Comparison of ENCODE assay signal across 14 cellular contexts in genomic region chr5:83653669-83654068, GRCh38.
DNase-seq lines count a peak whose midpoint lies in the region; ATAC-seq and TF ChIP-seq lines count a peak whose summit lies in the region.
"Had no signal": no experiment of that assay in that cellular context is flagged by ENCODE, and none has a peak within 500 bp of the region (broad histone marks: within the 10 kb centered on the region; RNA-seq: fewer than 3 reads in every experiment).

No MANE protein-coding gene starts in this region.

- no peaks in the 10 kb centered on the region for H3K27me3 ChIP-seq in ovary
- H3K27me3 ChIP-seq: thyroid gland had no signal

- no peak for TF ChIP-seq EP300 in ovary (IDR thresholded peaks at IDR 0.05)

- intact Hi-C loops in ovary (cut with DNase I) (no loop called here), posterior vena cava (cut with DNase I) (no loop called here)

- H3K27ac ChIP-seq in ovary: no peak overlapping the region
- H3K27ac ChIP-seq: 22Rv1, thyroid gland had no signal

- H3K36me3 ChIP-seq in ovary: no peaks in the 10 kb centered on the region
- H3K36me3 ChIP-seq: thyroid gland had no signal

- WGBS in ovary, 3 donors: 0 to 10% (median 2%) methylated on average over 2 of the region's 2 CpGs

- ATAC-seq in GM21723 (IDR thresholded peaks at IDR 0.05; ENCODE audit: unreplicated experiment) (peak; percentile 76), HG03342 (IDR thresholded peaks at IDR 0.05; ENCODE audit: unreplicated experiment) (peak; percentile 85)
- ATAC-seq: left cardiac atrium; naive thymus-derived CD4-positive, alpha-beta T cell had no signal

- no peak overlapping the region for H3K4me3 ChIP-seq in ovary
- H3K4me3 ChIP-seq: thyroid gland had no signal

- DNase-seq in DMS 273 (lab: John Stamatoyannopoulos, UW; ENCODE audit: unreplicated experiment) (peak; percentile 4), DMS 273 treated with DMSO at 0.1 percent for 48 hours (lab: John Stamatoyannopoulos, UW) (no peak), ovary (peak in 4 of 5 donors; percentile 14 to 31 (median 18)), RKO (ENCODE audit: low spot score) (no peak), DMS79 treated with DMSO at 0.1 percent for 48 hours (lab: John Stamatoyannopoulos, UW) (no peak), posterior vena cava (ENCODE audit: low spot score) (no peak)
- DNase-seq: activated CD4-positive, alpha-beta T cell treated with anti-CD3 and anti-CD28 coated beads for 1 hour; COR-L47; left cardiac atrium; naive thymus-derived CD4-positive, alpha-beta T cell; thyroid gland had no signal

- H3K9me3 ChIP-seq in ovary: no peaks in the 10 kb centered on the region
- H3K9me3 ChIP-seq: thyroid gland had no signal

- TF ChIP-seq POLR2A in ovary (IDR thresholded peaks at IDR 0.05): no peak

- H3K4me1 ChIP-seq in ovary (ENCODE audit: insufficient read depth): peaks cover 2% of the 10 kb centered on the region
- H3K4me1 ChIP-seq: thyroid gland had no signal

- TF ChIP-seq CTCF in ovary (IDR thresholded peaks at IDR 0.05): no peak

Comparison
In these comparisons a context has a peak if more than half of its experiments do, and no peak if none do; other contexts are left out.
1. DNase-seq: peak in DMS 273 (single experiment) and ovary (4 of 5); none in DMS 273 treated with DMSO at 0.1 percent for 48 hours (single experiment), RKO (single experiment), DMS79 treated with DMSO at 0.1 percent for 48 hours (single experiment) and posterior vena cava (single experiment).